38 cellular contexts compared by ENCODE assay signal in the genomic region with DNA sequence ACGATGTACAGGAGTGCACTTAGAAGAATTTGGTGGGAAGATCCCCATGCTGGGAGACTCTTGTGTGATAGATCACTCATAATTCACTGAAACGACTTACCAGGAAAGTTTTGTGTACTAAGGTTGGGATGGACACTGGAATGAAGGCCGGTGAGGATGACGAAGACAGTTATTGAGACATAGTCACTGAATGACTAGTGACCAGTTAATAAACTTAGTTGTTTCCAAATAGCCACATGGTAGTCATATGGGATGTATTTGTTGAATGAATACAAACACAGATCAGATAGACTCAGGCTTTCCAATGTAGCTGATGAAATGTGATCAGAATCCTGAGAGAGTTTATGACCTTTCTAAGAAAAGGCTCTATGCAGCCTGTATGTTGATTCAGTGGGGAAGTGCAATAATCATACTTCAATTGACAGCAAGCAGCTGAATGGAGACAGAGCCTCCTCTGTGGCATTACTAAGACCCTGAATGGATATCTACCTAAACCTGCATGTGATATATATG. TPM values are rescaled to one million over a fixed set of nuclear protein-coding genes. Genes with fewer than 3 reads are reported as not detected.
"Had no signal": no experiment of that assay in that cellular context is flagged by ENCODE, and none has a peak within 500 bp of the region (broad histone marks: within the 10 kb centered on the region; RNA-seq: fewer than 3 reads in every experiment).

No MANE protein-coding gene starts in this region.

- H2AFZ ChIP-seq: PC-9 had no signal

- H3K9me3 Mint-ChIP-seq: activated B cell treated with CpG ODN at 0.5 μM for 24 hours; activated naive CD4-positive, alpha-beta T cell treated with anti-CD3 and anti-CD28 coated beads, Interleukin-2, amount 50 U/mL, for 72 hours; activated T-cell treated with anti-CD3 and anti-CD28 coated beads, Interleukin-2, amount 50 U/mL, for 72 hours; activated T-helper 17 cell treated with anti-CD3 and anti-CD28 coated beads, Interleukin-2, amount 50 U/mL, for 72 hours had no signal

- H3K4me3 ChIP-seq: adrenal gland, body of pancreas, breast epithelium, PC-9 had no signal

- H3K9me3 ChIP-seq: adrenal gland, body of pancreas, breast epithelium had no signal

- H3K27me3 Mint-ChIP-seq: activated B cell treated with CpG ODN at 0.5 μM for 24 hours; activated CD4-positive, alpha-beta memory T cell treated with anti-CD3 and anti-CD28 coated beads, Interleukin-2, amount 10 ng/mL, durations not matched to agents 7 days and 5 days; activated T-helper 17 cell treated with anti-CD3 and anti-CD28 coated beads, Interleukin-2, amount 50 U/mL, for 72 hours had no signal

- H3K4me1 Mint-ChIP-seq: activated T-helper 17 cell treated with anti-CD3 and anti-CD28 coated beads, Interleukin-2, amount 50 U/mL, for 72 hours had no signal

- H3K27me3 ChIP-seq: adrenal gland, body of pancreas, breast epithelium had no signal

- H3K4me3 Mint-ChIP-seq: activated B cell treated with CpG ODN at 0.5 μM for 24 hours; activated CD4-positive, alpha-beta memory T cell treated with anti-CD3 and anti-CD28 coated beads, Interleukin-2, amount 10 ng/mL, durations not matched to agents 7 days and 5 days; activated T-cell treated with anti-CD3 and anti-CD28 coated beads, Interleukin-2, amount 50 U/mL, for 72 hours; activated T-helper 17 cell treated with anti-CD3 and anti-CD28 coated beads, Interleukin-2, amount 50 U/mL, for 72 hours had no signal

- H3K36me3 ChIP-seq: breast epithelium had no signal

- H3K27ac Mint-ChIP-seq: activated B cell treated with CpG ODN at 0.5 μM for 24 hours; activated CD4-positive, alpha-beta memory T cell treated with anti-CD3 and anti-CD28 coated beads, Interleukin-2, amount 10 ng/mL, durations not matched to agents 7 days and 5 days; activated naive CD4-positive, alpha-beta T cell treated with anti-CD3 and anti-CD28 coated beads, Interleukin-2, amount 50 U/mL, for 72 hours; activated T-cell treated with anti-CD3 and anti-CD28 coated beads, Interleukin-2, amount 50 U/mL, for 72 hours; activated T-helper 17 cell treated with anti-CD3 and anti-CD28 coated beads, Interleukin-2, amount 50 U/mL, for 72 hours had no signal

- H3K9ac ChIP-seq: KMS-11 had no signal

- H3K4me2 ChIP-seq: KMS-11, PC-9 had no signal

- DNase-seq: activated B cell treated with CpG ODN at 0.5 μM for 24 hours; activated CD4-positive, alpha-beta memory T cell treated with anti-CD3 and anti-CD28 coated beads, Interleukin-2, amount 10 ng/mL, durations not matched to agents 7 days and 5 days; activated CD4-positive, alpha-beta T cell treated with anti-CD3 and anti-CD28 coated beads for 4 hours; activated CD4-positive, alpha-beta T cell treated with anti-CD3 and anti-CD28 coated beads, Interleukin-2, amount 50 U/mL, for 1 hour; activated CD4-positive, CD25-positive, alpha-beta regulatory T cell treated with anti-CD3 and anti-CD28 coated beads, Interleukin-2, amount 50 U/mL, for 72 hours; activated effector memory CD4-positive, alpha-beta T cell treated with anti-CD3 and anti-CD28 coated beads, Interleukin-2, amount 50 U/mL, for 16 hours; activated naive CD4-positive, alpha-beta T cell treated with Interleukin-2 at 50 U/mL for 16 hours; activated T-cell treated with anti-CD3 and anti-CD28 coated beads, Interleukin-2, amount 50 U/mL, for 1 hour; activated T-cell treated with anti-CD3 and anti-CD28 coated beads, Interleukin-2, amount 50 U/mL, for 72 hours; adrenal gland; body of pancreas; MM.1S; MV-4-11; NCI-H1092; NCI-H1436 treated with DMSO at 0.1 percent for 48 hours; NCI-H1694 treated with DMSO at 0.1 percent for 48 hours; NCI-H2029; NCI-H345; NCI-H524 treated with DMSO at 0.1 percent for 48 hours; NCI-H748 treated with DMSO at 0.1 percent for 48 hours; NK-92 treated with Interleukin-12 subunit alpha and Interleukin-12 subunit beta, amount 100 ng/mL, for 24 hours; PC-9; SIG-M5; SW 1271; T-helper 1 cell; T-helper 2 cell; T-helper 9 cell had no signal

- H3K27ac ChIP-seq: adrenal gland, body of pancreas, breast epithelium, KMS-11, PC-9, RWPE1, VCaP had no signal

- ATAC-seq: activated naive CD4-positive, alpha-beta T cell treated with anti-CD3 and anti-CD28 coated beads, Interleukin-2, amount 50 U/mL, for 72 hours; activated T-cell treated with anti-CD3 and anti-CD28 coated beads, Interleukin-2, amount 50 U/mL, for 72 hours; activated T-helper 17 cell treated with anti-CD3 and anti-CD28 coated beads, Interleukin-2, amount 50 U/mL, for 72 hours; body of pancreas; Right ventricle myocardium inferior had no signal

- H3K4me1 ChIP-seq: adrenal gland, breast epithelium had no signal

- FAIRE-seq: astrocyte, RCC 7860 had no signal

RNA-seq across cellular contexts. Expression of a gene that starts 20.4 kb away (rescaled TPM):
- total RNA-seq: activated CD4-positive, alpha-beta memory T cell treated with anti-CD3 and anti-CD28 coated beads, Interleukin-2, amount 10 ng/mL, durations not matched to agents 7 days and 5 days; activated CD8-positive, alpha-beta memory T cell treated with anti-CD3 and anti-CD28 coated beads for 36 hours; LHCN-M2 had no signal
